ENCODE assay signal across 1 cellular context in the genomic region with DNA sequence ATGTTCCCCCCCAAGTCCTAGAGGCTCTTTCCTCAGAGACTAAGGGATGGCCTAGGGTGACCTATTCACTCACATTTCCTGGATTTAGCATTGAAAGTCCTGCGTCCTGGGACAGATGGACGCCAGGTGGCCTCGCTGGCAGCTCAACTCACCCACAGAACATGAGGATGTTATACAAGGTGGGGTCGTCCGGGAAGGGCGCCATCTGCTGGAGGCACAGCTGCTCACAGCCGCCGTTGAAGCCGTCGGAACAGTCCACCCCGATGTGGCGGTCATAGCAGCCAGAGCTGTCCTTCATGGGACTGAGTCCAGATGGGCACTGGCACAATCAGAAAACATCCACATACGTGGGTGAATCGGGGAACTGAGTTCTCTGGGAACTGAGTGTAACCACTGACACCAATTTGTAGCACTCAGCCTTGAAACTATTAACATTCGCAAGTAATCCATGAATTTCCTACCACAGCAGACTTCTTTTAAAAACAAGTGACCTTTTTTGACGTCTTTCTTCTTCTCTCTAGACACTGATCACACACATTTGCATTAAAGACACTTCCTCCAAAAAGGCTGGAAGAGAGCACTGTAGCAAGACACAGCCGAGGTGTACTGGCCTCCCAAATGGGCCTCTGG.
TF ChIP-seq lines count a peak whose summit lies in the region.

No MANE protein-coding gene starts in this region.

TF ChIP-seq in GM23338, 12 proteins besides CTCF, POLR2A, EP300 and RAD21 (continued from another document):
- TF ChIP-seq, protein P1, sequence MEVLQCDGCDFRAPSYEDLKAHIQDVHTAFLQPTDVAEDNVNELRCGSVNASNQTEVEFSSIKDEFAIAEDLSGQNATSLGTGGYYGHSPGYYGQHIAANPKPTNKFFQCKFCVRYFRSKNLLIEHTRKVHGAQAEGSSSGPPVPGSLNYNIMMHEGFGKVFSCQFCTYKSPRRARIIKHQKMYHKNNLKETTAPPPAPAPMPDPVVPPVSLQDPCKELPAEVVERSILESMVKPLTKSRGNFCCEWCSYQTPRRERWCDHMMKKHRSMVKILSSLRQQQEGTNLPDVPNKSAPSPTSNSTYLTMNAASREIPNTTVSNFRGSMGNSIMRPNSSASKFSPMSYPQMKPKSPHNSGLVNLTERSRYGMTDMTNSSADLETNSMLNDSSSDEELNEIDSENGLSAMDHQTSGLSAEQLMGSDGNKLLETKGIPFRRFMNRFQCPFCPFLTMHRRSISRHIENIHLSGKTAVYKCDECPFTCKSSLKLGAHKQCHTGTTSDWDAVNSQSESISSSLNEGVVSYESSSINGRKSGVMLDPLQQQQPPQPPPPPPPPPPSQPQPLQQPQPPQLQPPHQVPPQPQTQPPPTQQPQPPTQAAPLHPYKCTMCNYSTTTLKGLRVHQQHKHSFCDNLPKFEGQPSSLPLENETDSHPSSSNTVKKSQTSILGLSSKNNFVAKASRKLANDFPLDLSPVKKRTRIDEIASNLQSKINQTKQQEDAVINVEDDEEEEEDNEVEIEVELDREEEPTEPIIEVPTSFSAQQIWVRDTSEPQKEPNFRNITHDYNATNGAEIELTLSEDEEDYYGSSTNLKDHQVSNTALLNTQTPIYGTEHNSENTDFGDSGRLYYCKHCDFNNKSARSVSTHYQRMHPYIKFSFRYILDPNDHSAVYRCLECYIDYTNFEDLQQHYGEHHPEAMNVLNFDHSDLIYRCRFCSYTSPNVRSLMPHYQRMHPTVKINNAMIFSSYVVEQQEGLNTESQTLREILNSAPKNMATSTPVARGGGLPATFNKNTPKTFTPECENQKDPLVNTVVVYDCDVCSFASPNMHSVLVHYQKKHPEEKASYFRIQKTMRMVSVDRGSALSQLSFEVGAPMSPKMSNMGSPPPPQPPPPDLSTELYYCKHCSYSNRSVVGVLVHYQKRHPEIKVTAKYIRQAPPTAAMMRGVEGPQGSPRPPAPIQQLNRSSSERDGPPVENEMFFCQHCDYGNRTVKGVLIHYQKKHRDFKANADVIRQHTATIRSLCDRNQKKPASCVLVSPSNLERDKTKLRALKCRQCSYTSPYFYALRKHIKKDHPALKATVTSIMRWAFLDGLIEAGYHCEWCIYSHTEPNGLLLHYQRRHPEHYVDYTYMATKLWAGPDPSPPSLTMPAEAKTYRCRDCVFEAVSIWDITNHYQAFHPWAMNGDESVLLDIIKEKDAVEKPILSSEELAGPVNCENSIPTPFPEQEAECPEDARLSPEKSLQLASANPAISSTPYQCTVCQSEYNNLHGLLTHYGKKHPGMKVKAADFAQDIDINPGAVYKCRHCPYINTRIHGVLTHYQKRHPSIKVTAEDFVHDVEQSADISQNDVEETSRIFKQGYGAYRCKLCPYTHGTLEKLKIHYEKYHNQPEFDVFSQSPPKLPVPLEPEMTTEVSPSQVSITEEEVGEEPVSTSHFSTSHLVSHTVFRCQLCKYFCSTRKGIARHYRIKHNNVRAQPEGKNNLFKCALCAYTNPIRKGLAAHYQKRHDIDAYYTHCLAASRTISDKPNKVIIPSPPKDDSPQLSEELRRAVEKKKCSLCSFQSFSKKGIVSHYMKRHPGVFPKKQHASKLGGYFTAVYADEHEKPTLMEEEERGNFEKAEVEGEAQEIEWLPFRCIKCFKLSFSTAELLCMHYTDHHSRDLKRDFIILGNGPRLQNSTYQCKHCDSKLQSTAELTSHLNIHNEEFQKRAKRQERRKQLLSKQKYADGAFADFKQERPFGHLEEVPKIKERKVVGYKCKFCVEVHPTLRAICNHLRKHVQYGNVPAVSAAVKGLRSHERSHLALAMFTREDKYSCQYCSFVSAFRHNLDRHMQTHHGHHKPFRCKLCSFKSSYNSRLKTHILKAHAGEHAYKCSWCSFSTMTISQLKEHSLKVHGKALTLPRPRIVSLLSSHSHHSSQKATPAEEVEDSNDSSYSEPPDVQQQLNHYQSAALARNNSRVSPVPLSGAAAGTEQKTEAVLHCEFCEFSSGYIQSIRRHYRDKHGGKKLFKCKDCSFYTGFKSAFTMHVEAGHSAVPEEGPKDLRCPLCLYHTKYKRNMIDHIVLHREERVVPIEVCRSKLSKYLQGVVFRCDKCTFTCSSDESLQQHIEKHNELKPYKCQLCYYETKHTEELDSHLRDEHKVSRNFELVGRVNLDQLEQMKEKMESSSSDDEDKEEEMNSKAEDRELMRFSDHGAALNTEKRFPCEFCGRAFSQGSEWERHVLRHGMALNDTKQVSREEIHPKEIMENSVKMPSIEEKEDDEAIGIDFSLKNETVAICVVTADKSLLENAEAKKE (CRISPR knock-in tag; IDR thresholded peaks at IDR 0.05): peak; percentile 46; the same call in 1 of the 2 replicates
- TF ChIP-seq ZNF331 (CRISPR knock-in tag; IDR thresholded peaks at IDR 0.05; ENCODE audit: low read depth): no peak
- TF ChIP-seq, protein P2, sequence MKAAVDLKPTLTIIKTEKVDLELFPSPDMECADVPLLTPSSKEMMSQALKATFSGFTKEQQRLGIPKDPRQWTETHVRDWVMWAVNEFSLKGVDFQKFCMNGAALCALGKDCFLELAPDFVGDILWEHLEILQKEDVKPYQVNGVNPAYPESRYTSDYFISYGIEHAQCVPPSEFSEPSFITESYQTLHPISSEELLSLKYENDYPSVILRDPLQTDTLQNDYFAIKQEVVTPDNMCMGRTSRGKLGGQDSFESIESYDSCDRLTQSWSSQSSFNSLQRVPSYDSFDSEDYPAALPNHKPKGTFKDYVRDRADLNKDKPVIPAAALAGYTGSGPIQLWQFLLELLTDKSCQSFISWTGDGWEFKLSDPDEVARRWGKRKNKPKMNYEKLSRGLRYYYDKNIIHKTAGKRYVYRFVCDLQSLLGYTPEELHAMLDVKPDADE (IDR thresholded peaks at IDR 0.05): no peak
- TF ChIP-seq CREB1 (CRISPR knock-in tag; IDR thresholded peaks at IDR 0.05; ENCODE audit: low read depth): 0 out of 2 replicates have a peak, but pooled peaks have one; percentile 24
- TF ChIP-seq POLR2AphosphoS5 (IDR thresholded peaks at IDR 0.05; ENCODE audit: low read depth): no peak
- no peak for TF ChIP-seq NANOG (IDR thresholded peaks at IDR 0.05; ENCODE audit: borderline replicate concordance)
